Comparison of ENCODE assay signal across 22 cellular contexts in genomic region chr1:52653207-52653849, GRCh38. TPM values are rescaled to one million over a fixed set of nuclear protein-coding genes. Genes with fewer than 3 reads are reported as not detected.
"Had no signal": no experiment of that assay in that cellular context is flagged by ENCODE, and none has a peak within 500 bp of the region (broad histone marks: within the 10 kb centered on the region; RNA-seq: fewer than 3 reads in every experiment).

No MANE protein-coding gene starts in this region.

- H3K9me3 ChIP-seq: left ventricle myocardium inferior, mucosa of descending colon had no signal

- H3K27ac ChIP-seq: brain microvascular endothelial cell, coronary artery, left ventricle myocardium inferior, WERI-Rb-1 had no signal

- H3K27ac Mint-ChIP-seq: activated CD4-positive, alpha-beta memory T cell treated with anti-CD3 and anti-CD28 coated beads, Interleukin-2, amount 10 ng/mL, durations not matched to agents 7 days and 5 days; activated CD4-positive, alpha-beta T cell treated with anti-CD3 and anti-CD28 coated beads for 36 hours; activated CD8-positive, alpha-beta memory T cell treated with anti-CD3 and anti-CD28 coated beads, Interleukin-2, amount 10 ng/mL, durations not matched to agents 7 days and 5 days; nephron; stimulated activated naive B cell treated with anti-CD40 and anti-IgM and Interleukin-4, amounts not matched to agents 10 μg/mL and 1 μg/mL and 100 μg/mL, for 72 hours had no signal

- H3K4me3 ChIP-seq: coronary artery, left ventricle myocardium inferior, mucosa of descending colon, smooth muscle cell had no signal

- H3K4me3 Mint-ChIP-seq: activated CD4-positive, alpha-beta memory T cell treated with anti-CD3 and anti-CD28 coated beads, Interleukin-2, amount 10 ng/mL, durations not matched to agents 7 days and 5 days; activated CD4-positive, alpha-beta T cell treated with anti-CD3 and anti-CD28 coated beads for 36 hours; activated CD8-positive, alpha-beta memory T cell treated with anti-CD3 and anti-CD28 coated beads, Interleukin-2, amount 10 ng/mL, durations not matched to agents 7 days and 5 days; nephron; stimulated activated naive B cell treated with anti-CD40 and anti-IgM and Interleukin-4, amounts not matched to agents 10 μg/mL and 1 μg/mL and 100 μg/mL, for 72 hours had no signal

- H3K9me3 Mint-ChIP-seq: activated CD4-positive, alpha-beta memory T cell treated with anti-CD3 and anti-CD28 coated beads, Interleukin-2, amount 10 ng/mL, durations not matched to agents 7 days and 5 days; nephron had no signal

- H3K4me2 ChIP-seq: smooth muscle cell had no signal

- H3K27me3 Mint-ChIP-seq: activated CD4-positive, alpha-beta memory T cell treated with anti-CD3 and anti-CD28 coated beads, Interleukin-2, amount 10 ng/mL, durations not matched to agents 7 days and 5 days; activated CD4-positive, alpha-beta T cell treated with anti-CD3 and anti-CD28 coated beads for 36 hours; activated CD8-positive, alpha-beta memory T cell treated with anti-CD3 and anti-CD28 coated beads, Interleukin-2, amount 10 ng/mL, durations not matched to agents 7 days and 5 days; stimulated activated naive B cell treated with anti-CD40 and anti-IgM and Interleukin-4, amounts not matched to agents 10 μg/mL and 1 μg/mL and 100 μg/mL, for 72 hours had no signal

- FAIRE-seq: endometrium, keratinocyte had no signal

- H3K36me3 ChIP-seq: brain microvascular endothelial cell, left ventricle myocardium inferior, WERI-Rb-1 had no signal

- H3K4me1 Mint-ChIP-seq: activated CD8-positive, alpha-beta memory T cell treated with anti-CD3 and anti-CD28 coated beads, Interleukin-2, amount 10 ng/mL, durations not matched to agents 7 days and 5 days had no signal

- ATAC-seq: activated CD4-positive, alpha-beta T cell treated with anti-CD3 and anti-CD28 coated beads for 36 hours; activated CD8-positive, alpha-beta memory T cell treated with anti-CD3 and anti-CD28 coated beads, Interleukin-2, amount 10 ng/mL, durations not matched to agents 7 days and 5 days; mucosa of descending colon; sciatic nerve; stimulated activated naive B cell treated with anti-CD40 and anti-IgM and Interleukin-4, amounts not matched to agents 10 μg/mL and 1 μg/mL and 100 μg/mL, for 72 hours had no signal

- DNase-seq: activated CD4-positive, alpha-beta memory T cell treated with anti-CD3 and anti-CD28 coated beads, Interleukin-2, amount 10 ng/mL, durations not matched to agents 7 days and 5 days; activated CD4-positive, alpha-beta T cell treated with anti-CD3 and anti-CD28 coated beads for 36 hours; activated CD8-positive, alpha-beta memory T cell treated with anti-CD3 and anti-CD28 coated beads, Interleukin-2, amount 10 ng/mL, durations not matched to agents 7 days and 5 days; activated naive CD4-positive, alpha-beta T cell; aorta; brain microvascular endothelial cell; central memory CD4-positive, alpha-beta T cell; erythroblast; foreskin melanocyte; glutamatergic neuron; hippocampal formation; left ventricle myocardium inferior; mucosa of descending colon; stimulated activated CD4-positive, alpha-beta T cell treated with anti-CD3 and anti-CD28 coated beads, Interleukin-4, amount 100 ng/mL, for 24 hours; stimulated activated naive B cell treated with anti-CD40 and anti-IgM and Interleukin-4, amounts not matched to agents 10 μg/mL and 1 μg/mL and 100 μg/mL, for 72 hours; WERI-Rb-1 had no signal

- H3K27me3 ChIP-seq: brain microvascular endothelial cell had no signal

RNA-seq across cellular contexts. Expression of gene SHISAL2A, which starts 20.4 kb away (rescaled TPM):
- total RNA-seq: left ventricle myocardium inferior had no signal
